Comparison of ENCODE assay signal across 2 cellular contexts in genomic region chr5:57458443-57458842, GRCh38.
TF ChIP-seq lines count a peak whose summit lies in the region.

No MANE protein-coding gene starts in this region.

TF ChIP-seq in HepG2, 621 proteins besides CTCF, POLR2A, EP300 and RAD21:
- peak in 1 of 2 experiments; percentile 67; a peak in 2 of 4 replicates for TF ChIP-seq MAFK (conservative IDR thresholded peaks at IDR 0.05 in 1 of 2, IDR thresholded peaks at IDR 0.05 in 1 of 2; ENCODE audit: low read length in 2 of 2)
- peak; percentile 4; the same call in 1 of the 2 replicates for TF ChIP-seq MAFF (IDR thresholded peaks at IDR 0.05; ENCODE audit: low read depth, low read length)
- TF ChIP-seq ZNF253 (CRISPR knock-in tag; IDR thresholded peaks at IDR 0.05; ENCODE audit: borderline replicate concordance), result no peak

TF ChIP-seq in K562, 482 proteins besides CTCF, POLR2A, EP300 and RAD21:
- TF ChIP-seq KLF10 (CRISPR knock-in tag; IDR thresholded peaks at IDR 0.05) (no peak), MAFK (IDR thresholded peaks at IDR 0.05; ENCODE audit: low read length) (peak; percentile 9; the same call in 1 of the 2 replicates), MAFG (tag; conservative IDR thresholded peaks at IDR 0.05) (peak; percentile 31; the same call in 1 of the 2 replicates), C11orf30 (IDR thresholded peaks at IDR 0.05; ENCODE audit: low read depth) (peak; percentile 7; the same call in 1 of the 2 replicates), ZNF316 (IDR thresholded peaks at IDR 0.05) (peak; percentile 75)
